In the genomic region with DNA sequence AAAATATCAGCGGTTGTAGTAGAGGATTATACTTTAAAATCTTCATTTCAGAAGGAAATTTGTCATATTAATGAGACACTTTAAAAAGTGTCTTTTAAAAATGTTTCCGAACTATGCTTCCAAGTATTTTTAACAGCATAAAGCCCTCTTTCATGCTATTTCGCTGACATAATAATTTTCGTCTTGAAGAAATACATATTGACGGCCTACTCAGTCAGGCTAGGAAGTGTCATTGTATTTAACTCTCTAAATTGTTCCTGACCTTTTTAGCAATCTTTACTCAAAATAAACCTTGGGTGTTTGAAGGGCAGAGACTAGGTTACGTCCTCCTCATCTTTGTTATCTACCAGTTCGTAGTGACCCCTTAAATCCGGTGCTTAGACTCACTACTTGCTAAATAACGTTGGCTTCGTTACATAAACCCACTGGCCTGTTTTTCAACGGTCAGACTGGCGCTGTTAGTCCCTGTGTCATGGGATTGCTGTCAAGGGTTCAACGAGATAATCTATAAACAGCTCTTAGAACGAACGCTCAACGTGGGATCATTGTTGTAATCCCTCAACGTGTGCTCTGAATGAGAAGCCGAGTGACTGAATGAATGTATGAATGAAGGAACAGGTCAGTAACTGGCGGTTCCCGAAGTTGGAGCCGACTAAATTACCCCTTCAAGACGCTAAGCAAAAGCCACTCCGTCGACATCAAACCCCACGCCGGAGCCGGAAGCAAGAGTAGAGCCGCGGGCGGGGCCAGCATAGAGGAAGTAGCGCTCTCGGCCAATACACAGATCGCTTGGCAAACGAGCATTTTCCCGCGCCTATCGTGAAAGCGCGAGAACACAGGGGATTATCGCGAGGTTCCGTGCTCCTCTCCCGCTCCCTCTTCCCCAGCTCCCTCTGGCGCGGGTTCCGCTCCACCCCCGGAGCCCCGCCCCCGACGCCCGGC, we compare ENCODE assay signal across 1 cellular context.
TF ChIP-seq lines count a peak whose summit lies in the region.

No MANE protein-coding gene starts in this region.

TF ChIP-seq in HepG2, 621 proteins besides CTCF, POLR2A, EP300 and RAD21 (continued from another document and continues in another):
- TF ChIP-seq, protein P1, sequence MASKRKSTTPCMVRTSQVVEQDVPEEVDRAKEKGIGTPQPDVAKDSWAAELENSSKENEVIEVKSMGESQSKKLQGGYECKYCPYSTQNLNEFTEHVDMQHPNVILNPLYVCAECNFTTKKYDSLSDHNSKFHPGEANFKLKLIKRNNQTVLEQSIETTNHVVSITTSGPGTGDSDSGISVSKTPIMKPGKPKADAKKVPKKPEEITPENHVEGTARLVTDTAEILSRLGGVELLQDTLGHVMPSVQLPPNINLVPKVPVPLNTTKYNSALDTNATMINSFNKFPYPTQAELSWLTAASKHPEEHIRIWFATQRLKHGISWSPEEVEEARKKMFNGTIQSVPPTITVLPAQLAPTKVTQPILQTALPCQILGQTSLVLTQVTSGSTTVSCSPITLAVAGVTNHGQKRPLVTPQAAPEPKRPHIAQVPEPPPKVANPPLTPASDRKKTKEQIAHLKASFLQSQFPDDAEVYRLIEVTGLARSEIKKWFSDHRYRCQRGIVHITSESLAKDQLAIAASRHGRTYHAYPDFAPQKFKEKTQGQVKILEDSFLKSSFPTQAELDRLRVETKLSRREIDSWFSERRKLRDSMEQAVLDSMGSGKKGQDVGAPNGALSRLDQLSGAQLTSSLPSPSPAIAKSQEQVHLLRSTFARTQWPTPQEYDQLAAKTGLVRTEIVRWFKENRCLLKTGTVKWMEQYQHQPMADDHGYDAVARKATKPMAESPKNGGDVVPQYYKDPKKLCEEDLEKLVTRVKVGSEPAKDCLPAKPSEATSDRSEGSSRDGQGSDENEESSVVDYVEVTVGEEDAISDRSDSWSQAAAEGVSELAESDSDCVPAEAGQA (IDR thresholded peaks at IDR 0.05; ENCODE audit: low read depth), result peak; percentile 18; the same call in 1 of the 2 replicates
- TF ChIP-seq, protein P1 (CRISPR knock-in tag; IDR thresholded peaks at IDR 0.05; ENCODE audit: borderline replicate concordance), result no peak
- TF ChIP-seq, protein P2, sequence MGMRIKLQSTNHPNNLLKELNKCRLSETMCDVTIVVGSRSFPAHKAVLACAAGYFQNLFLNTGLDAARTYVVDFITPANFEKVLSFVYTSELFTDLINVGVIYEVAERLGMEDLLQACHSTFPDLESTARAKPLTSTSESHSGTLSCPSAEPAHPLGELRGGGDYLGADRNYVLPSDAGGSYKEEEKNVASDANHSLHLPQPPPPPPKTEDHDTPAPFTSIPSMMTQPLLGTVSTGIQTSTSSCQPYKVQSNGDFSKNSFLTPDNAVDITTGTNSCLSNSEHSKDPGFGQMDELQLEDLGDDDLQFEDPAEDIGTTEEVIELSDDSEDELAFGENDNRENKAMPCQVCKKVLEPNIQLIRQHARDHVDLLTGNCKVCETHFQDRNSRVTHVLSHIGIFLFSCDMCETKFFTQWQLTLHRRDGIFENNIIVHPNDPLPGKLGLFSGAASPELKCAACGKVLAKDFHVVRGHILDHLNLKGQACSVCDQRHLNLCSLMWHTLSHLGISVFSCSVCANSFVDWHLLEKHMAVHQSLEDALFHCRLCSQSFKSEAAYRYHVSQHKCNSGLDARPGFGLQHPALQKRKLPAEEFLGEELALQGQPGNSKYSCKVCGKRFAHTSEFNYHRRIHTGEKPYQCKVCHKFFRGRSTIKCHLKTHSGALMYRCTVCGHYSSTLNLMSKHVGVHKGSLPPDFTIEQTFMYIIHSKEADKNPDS (CRISPR knock-in tag; IDR thresholded peaks at IDR 0.05), result no peak
- TF ChIP-seq, protein P3, sequence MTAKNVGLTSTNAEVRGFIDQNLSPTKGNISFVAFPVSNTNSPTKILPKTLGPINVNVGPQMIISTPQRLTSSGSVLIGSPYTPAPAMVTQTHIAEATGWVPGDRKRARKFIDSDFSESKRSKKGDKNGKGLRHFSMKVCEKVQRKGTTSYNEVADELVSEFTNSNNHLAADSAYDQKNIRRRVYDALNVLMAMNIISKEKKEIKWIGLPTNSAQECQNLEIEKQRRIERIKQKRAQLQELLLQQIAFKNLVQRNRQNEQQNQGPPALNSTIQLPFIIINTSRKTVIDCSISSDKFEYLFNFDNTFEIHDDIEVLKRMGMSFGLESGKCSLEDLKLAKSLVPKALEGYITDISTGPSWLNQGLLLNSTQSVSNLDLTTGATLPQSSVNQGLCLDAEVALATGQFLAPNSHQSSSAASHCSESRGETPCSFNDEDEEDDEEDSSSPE (CRISPR knock-in tag; IDR thresholded peaks at IDR 0.05), result peak; percentile 87
- TF ChIP-seq NFE2L2 (IDR thresholded peaks at IDR 0.05; ENCODE audit: low read length) (no peak), ZNF207 (IDR thresholded peaks at IDR 0.05; ENCODE audit: borderline replicate concordance) (no peak), ZC3H4 (CRISPR knock-in tag; IDR thresholded peaks at IDR 0.05; ENCODE audit: borderline replicate concordance) (0 out of 2 replicates have a peak, but pooled peaks have one; percentile 27), STAG1 (CRISPR knock-in tag; IDR thresholded peaks at IDR 0.05) (no peak), REL (CRISPR knock-in tag; conservative IDR thresholded peaks at IDR 0.05) (no peak), RFXANK (CRISPR knock-in tag; IDR thresholded peaks at IDR 0.05) (no peak), ZSCAN12 (CRISPR knock-in tag; IDR thresholded peaks at IDR 0.05) (no peak), SNRNP70 (IDR thresholded peaks at IDR 0.05; ENCODE audit: low read depth, low read length) (no peak), ATF7-NPFF (CRISPR knock-in tag; IDR thresholded peaks at IDR 0.05; ENCODE audit: low read depth) (no peak), MYC (CRISPR knock-in tag; IDR thresholded peaks at IDR 0.05; ENCODE audit: borderline replicate concordance) (0 out of 2 replicates have a peak, but pooled peaks have one; percentile 35), HMGA1 (CRISPR knock-in tag; conservative IDR thresholded peaks at IDR 0.05) (no peak), SIX4 (CRISPR knock-in tag; IDR thresholded peaks at IDR 0.05) (no peak), TBX2 (CRISPR knock-in tag; IDR thresholded peaks at IDR 0.05; ENCODE audit: borderline replicate concordance) (peak; percentile 32; the same call in 1 of the 2 replicates), ZNF225 (CRISPR knock-in tag; IDR thresholded peaks at IDR 0.05) (no peak), RNF2 (conservative IDR thresholded peaks at IDR 0.05; ENCODE audit: low read depth) (no peak), TAF15 (IDR thresholded peaks at IDR 0.05; ENCODE audit: low read depth, low read length, poor library complexity, severe bottlenecking) (no peak), ZNF451 (CRISPR knock-in tag; IDR thresholded peaks at IDR 0.05) (peak; percentile 79)
- TF ChIP-seq, protein P4, sequence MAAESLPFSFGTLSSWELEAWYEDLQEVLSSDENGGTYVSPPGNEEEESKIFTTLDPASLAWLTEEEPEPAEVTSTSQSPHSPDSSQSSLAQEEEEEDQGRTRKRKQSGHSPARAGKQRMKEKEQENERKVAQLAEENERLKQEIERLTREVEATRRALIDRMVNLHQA (CRISPR knock-in tag; IDR thresholded peaks at IDR 0.05), result no peak
- TF ChIP-seq, protein P5, sequence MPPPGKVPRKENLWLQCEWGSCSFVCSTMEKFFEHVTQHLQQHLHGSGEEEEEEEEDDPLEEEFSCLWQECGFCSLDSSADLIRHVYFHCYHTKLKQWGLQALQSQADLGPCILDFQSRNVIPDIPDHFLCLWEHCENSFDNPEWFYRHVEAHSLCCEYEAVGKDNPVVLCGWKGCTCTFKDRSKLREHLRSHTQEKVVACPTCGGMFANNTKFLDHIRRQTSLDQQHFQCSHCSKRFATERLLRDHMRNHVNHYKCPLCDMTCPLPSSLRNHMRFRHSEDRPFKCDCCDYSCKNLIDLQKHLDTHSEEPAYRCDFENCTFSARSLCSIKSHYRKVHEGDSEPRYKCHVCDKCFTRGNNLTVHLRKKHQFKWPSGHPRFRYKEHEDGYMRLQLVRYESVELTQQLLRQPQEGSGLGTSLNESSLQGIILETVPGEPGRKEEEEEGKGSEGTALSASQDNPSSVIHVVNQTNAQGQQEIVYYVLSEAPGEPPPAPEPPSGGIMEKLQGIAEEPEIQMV (CRISPR knock-in tag; IDR thresholded peaks at IDR 0.05; ENCODE audit: low read depth), result 0 out of 2 replicates have a peak, but pooled peaks have one; percentile 5
- TF ChIP-seq, protein P6, sequence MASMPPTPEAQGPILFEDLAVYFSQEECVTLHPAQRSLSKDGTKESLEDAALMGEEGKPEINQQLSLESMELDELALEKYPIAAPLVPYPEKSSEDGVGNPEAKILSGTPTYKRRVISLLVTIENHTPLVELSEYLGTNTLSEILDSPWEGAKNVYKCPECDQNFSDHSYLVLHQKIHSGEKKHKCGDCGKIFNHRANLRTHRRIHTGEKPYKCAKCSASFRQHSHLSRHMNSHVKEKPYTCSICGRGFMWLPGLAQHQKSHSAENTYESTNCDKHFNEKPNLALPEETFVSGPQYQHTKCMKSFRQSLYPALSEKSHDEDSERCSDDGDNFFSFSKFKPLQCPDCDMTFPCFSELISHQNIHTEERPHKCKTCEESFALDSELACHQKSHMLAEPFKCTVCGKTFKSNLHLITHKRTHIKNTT (CRISPR knock-in tag; IDR thresholded peaks at IDR 0.05), result no peak
- TF ChIP-seq, protein P7, sequence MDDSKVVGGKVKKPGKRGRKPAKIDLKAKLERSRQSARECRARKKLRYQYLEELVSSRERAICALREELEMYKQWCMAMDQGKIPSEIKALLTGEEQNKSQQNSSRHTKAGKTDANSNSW (CRISPR knock-in tag; IDR thresholded peaks at IDR 0.05; ENCODE audit: borderline replicate concordance), result no peak
- TF ChIP-seq, protein P8, sequence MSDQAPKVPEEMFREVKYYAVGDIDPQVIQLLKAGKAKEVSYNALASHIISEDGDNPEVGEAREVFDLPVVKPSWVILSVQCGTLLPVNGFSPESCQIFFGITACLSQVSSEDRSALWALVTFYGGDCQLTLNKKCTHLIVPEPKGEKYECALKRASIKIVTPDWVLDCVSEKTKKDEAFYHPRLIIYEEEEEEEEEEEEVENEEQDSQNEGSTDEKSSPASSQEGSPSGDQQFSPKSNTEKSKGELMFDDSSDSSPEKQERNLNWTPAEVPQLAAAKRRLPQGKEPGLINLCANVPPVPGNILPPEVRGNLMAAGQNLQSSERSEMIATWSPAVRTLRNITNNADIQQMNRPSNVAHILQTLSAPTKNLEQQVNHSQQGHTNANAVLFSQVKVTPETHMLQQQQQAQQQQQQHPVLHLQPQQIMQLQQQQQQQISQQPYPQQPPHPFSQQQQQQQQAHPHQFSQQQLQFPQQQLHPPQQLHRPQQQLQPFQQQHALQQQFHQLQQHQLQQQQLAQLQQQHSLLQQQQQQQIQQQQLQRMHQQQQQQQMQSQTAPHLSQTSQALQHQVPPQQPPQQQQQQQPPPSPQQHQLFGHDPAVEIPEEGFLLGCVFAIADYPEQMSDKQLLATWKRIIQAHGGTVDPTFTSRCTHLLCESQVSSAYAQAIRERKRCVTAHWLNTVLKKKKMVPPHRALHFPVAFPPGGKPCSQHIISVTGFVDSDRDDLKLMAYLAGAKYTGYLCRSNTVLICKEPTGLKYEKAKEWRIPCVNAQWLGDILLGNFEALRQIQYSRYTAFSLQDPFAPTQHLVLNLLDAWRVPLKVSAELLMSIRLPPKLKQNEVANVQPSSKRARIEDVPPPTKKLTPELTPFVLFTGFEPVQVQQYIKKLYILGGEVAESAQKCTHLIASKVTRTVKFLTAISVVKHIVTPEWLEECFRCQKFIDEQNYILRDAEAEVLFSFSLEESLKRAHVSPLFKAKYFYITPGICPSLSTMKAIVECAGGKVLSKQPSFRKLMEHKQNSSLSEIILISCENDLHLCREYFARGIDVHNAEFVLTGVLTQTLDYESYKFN (CRISPR knock-in tag; conservative IDR thresholded peaks at IDR 0.05), result no peak; the same call in 1 of the 2 replicates
- TF ChIP-seq, protein P9, sequence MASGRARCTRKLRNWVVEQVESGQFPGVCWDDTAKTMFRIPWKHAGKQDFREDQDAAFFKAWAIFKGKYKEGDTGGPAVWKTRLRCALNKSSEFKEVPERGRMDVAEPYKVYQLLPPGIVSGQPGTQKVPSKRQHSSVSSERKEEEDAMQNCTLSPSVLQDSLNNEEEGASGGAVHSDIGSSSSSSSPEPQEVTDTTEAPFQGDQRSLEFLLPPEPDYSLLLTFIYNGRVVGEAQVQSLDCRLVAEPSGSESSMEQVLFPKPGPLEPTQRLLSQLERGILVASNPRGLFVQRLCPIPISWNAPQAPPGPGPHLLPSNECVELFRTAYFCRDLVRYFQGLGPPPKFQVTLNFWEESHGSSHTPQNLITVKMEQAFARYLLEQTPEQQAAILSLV (CRISPR knock-in tag; IDR thresholded peaks at IDR 0.05; ENCODE audit: borderline replicate concordance), result no peak
- TF ChIP-seq, protein P10, sequence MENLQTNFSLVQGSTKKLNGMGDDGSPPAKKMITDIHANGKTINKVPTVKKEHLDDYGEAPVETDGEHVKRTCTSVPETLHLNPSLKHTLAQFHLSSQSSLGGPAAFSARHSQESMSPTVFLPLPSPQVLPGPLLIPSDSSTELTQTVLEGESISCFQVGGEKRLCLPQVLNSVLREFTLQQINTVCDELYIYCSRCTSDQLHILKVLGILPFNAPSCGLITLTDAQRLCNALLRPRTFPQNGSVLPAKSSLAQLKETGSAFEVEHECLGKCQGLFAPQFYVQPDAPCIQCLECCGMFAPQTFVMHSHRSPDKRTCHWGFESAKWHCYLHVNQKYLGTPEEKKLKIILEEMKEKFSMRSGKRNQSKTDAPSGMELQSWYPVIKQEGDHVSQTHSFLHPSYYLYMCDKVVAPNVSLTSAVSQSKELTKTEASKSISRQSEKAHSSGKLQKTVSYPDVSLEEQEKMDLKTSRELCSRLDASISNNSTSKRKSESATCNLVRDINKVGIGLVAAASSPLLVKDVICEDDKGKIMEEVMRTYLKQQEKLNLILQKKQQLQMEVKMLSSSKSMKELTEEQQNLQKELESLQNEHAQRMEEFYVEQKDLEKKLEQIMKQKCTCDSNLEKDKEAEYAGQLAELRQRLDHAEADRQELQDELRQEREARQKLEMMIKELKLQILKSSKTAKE (CRISPR knock-in tag; IDR thresholded peaks at IDR 0.05; ENCODE audit: borderline replicate concordance), result no peak
- TF ChIP-seq, protein P11, sequence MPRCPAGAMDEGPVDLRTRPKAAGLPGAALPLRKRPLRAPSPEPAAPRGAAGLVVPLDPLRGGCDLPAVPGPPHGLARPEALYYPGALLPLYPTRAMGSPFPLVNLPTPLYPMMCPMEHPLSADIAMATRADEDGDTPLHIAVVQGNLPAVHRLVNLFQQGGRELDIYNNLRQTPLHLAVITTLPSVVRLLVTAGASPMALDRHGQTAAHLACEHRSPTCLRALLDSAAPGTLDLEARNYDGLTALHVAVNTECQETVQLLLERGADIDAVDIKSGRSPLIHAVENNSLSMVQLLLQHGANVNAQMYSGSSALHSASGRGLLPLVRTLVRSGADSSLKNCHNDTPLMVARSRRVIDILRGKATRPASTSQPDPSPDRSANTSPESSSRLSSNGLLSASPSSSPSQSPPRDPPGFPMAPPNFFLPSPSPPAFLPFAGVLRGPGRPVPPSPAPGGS (CRISPR knock-in tag; IDR thresholded peaks at IDR 0.05), result no peak
